In the genomic region with DNA sequence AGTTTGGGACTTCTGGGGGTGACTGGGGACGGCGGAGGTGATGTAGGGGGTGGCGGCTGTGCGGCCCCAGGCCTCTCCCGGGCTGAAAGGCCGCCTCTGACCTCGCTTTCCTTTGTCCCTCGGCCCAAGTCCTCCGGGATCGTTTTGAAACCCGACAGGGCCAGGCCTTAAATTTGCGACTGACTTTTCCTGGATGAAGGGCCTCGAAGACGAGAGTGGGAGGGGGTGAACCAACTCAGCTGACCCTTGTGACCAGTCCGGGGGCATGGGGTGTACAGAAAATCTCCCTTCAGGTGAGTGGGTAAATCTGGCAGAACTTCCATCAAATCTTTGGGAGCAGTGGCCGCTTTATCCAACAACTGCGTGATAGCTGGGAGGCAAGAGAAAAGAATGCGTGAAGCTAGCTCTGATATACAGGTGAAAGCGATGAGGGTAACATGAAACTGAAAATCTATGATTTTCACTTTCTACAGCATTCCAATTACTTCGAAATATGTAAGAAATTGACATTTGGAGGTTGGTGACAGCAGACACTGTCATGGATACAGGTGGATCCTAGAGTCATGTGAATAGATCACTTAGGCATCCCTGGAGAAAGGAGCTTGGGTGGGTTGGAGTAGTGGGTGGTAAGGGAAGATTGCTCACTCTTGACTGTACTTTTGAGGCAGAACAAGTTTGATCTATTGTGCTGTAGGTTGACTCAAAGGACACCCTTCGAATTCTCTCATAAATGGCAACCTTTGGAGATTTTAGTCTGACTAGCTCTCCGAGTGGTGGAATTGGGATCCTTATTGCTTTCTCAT, we compare ENCODE assay signal across 8 cellular contexts. TPM values are rescaled to one million over a fixed set of nuclear protein-coding genes. Genes with fewer than 3 reads are reported as not detected.
DNase-seq lines count a peak whose midpoint lies in the region; ATAC-seq lines count a peak whose summit lies in the region.

No MANE protein-coding gene starts in this region.

- no peaks in the 10 kb centered on the region for H3K9me3 Mint-ChIP-seq in T-helper 1 cell treated with Interleukin-12 subunit alpha and Interleukin-12 subunit beta and Interleukin-4 antibody, amounts not matched to agents 30 μg/mL and 1 μg/mL, for 36 hours
- H3K9me3 Mint-ChIP-seq in activated T-helper 1 cell treated with anti-CD3 and anti-CD28 coated beads, Interleukin-12 subunit alpha, Interleukin-12 subunit beta, Interleukin-2, Interleukin-4 antibody, amounts not matched to agents 30 ng/mL and 10 ng/mL and 1 ng/mL, durations not matched to agents 14 hours and 24 hours and 36 hours, result no peaks in the 10 kb centered on the region
- H3K9me3 Mint-ChIP-seq in stimulated activated naive B cell treated with anti-CD40 and anti-IgM and Interleukin-4, amounts not matched to agents 10 μg/mL and 1 μg/mL and 100 μg/mL, for 72 hours, result no peaks in the 10 kb centered on the region

- peaks cover 13% of the 10 kb centered on the region for H3K36me3 Mint-ChIP-seq in T-helper 1 cell treated with Interleukin-12 subunit alpha and Interleukin-12 subunit beta and Interleukin-4 antibody, amounts not matched to agents 30 μg/mL and 1 μg/mL, for 36 hours (ENCODE audit: low read depth)
- H3K36me3 Mint-ChIP-seq in activated T-helper 1 cell treated with anti-CD3 and anti-CD28 coated beads, Interleukin-12 subunit alpha, Interleukin-12 subunit beta, Interleukin-2, Interleukin-4 antibody, amounts not matched to agents 30 ng/mL and 10 ng/mL and 1 ng/mL, durations not matched to agents 14 hours and 24 hours and 36 hours (ENCODE audit: low read depth), result peaks cover 12% of the 10 kb centered on the region
- H3K36me3 Mint-ChIP-seq in stimulated activated naive B cell treated with anti-CD40 and anti-IgM and Interleukin-4, amounts not matched to agents 10 μg/mL and 1 μg/mL and 100 μg/mL, for 72 hours, result peaks cover 3 to 7% of the 10 kb centered on the region in 2 donors

- intact Hi-C loops in activated T-helper 1 cell treated with anti-CD3 and anti-CD28 coated beads, Interleukin-12 subunit alpha, Interleukin-12 subunit beta, Interleukin-2, Interleukin-4 antibody, amounts not matched to agents 30 ng/mL and 10 ng/mL and 1 ng/mL, durations not matched to agents 14 hours and 24 hours and 36 hours (cut with micrococcal nuclease), result loop anchor here (2.0 kb wide), 2 partner anchors 299 to 559 kb away; a partner anchor contains a TSS

- H3K36me3 ChIP-seq in iPS-15b (ENCODE audit: control insufficient read depth, insufficient read depth, low read length), result no peaks in the 10 kb centered on the region

- peak overlapping the region; percentile 89 for H3K9ac ChIP-seq in iPS-15b (ENCODE audit: low read depth, low read length)

- H3K4me1 Mint-ChIP-seq in T-helper 1 cell treated with Interleukin-12 subunit alpha and Interleukin-12 subunit beta and Interleukin-4 antibody, amounts not matched to agents 30 μg/mL and 1 μg/mL, for 36 hours (ENCODE audit: low read depth), result peaks cover 43% of the 10 kb centered on the region
- H3K4me1 Mint-ChIP-seq in activated T-helper 1 cell treated with anti-CD3 and anti-CD28 coated beads, Interleukin-12 subunit alpha, Interleukin-12 subunit beta, Interleukin-2, Interleukin-4 antibody, amounts not matched to agents 30 ng/mL and 10 ng/mL and 1 ng/mL, durations not matched to agents 14 hours and 24 hours and 36 hours (ENCODE audit: low read depth), result peaks cover 37% of the 10 kb centered on the region
- H3K4me1 Mint-ChIP-seq in stimulated activated naive B cell treated with anti-CD40 and anti-IgM and Interleukin-4, amounts not matched to agents 10 μg/mL and 1 μg/mL and 100 μg/mL, for 72 hours, result peaks cover 19 to 45% of the 10 kb centered on the region in 2 donors

- no peaks in the 10 kb centered on the region for H3K27me3 Mint-ChIP-seq in T-helper 1 cell treated with Interleukin-12 subunit alpha and Interleukin-12 subunit beta and Interleukin-4 antibody, amounts not matched to agents 30 μg/mL and 1 μg/mL, for 36 hours (ENCODE audit: low read depth)
- H3K27me3 Mint-ChIP-seq in activated T-helper 1 cell treated with anti-CD3 and anti-CD28 coated beads, Interleukin-12 subunit alpha, Interleukin-12 subunit beta, Interleukin-2, Interleukin-4 antibody, amounts not matched to agents 30 ng/mL and 10 ng/mL and 1 ng/mL, durations not matched to agents 14 hours and 24 hours and 36 hours (ENCODE audit: insufficient read depth), result no peaks in the 10 kb centered on the region
- H3K27me3 Mint-ChIP-seq in stimulated activated naive B cell treated with anti-CD40 and anti-IgM and Interleukin-4, amounts not matched to agents 10 μg/mL and 1 μg/mL and 100 μg/mL, for 72 hours, result peaks cover 0 to 5% of the 10 kb centered on the region in 2 donors

- H3K4me3 ChIP-seq in iPS-15b (ENCODE audit: low read depth, low read length), result peak overlapping the region; percentile 80

- H3K27ac Mint-ChIP-seq in T-helper 1 cell treated with Interleukin-12 subunit alpha and Interleukin-12 subunit beta and Interleukin-4 antibody, amounts not matched to agents 30 μg/mL and 1 μg/mL, for 36 hours, result peak overlapping the region; percentile 93
- peak overlapping the region; percentile 97 for H3K27ac Mint-ChIP-seq in activated T-helper 1 cell treated with anti-CD3 and anti-CD28 coated beads, Interleukin-12 subunit alpha, Interleukin-12 subunit beta, Interleukin-2, Interleukin-4 antibody, amounts not matched to agents 30 ng/mL and 10 ng/mL and 1 ng/mL, durations not matched to agents 14 hours and 24 hours and 36 hours
- H3K27ac Mint-ChIP-seq in stimulated activated naive B cell treated with anti-CD40 and anti-IgM and Interleukin-4, amounts not matched to agents 10 μg/mL and 1 μg/mL and 100 μg/mL, for 72 hours, result peak overlapping the region; percentile 99

- DNase-seq in T-helper 1 cell (no peak), DMS79 treated with DMSO at 0.1 percent for 48 hours (lab: John Stamatoyannopoulos, UW) (no peak), LoVo (ENCODE audit: low spot score) (no peak)
- no peak for DNase-seq in activated T-helper 1 cell treated with anti-CD3 and anti-CD28 coated beads, Interleukin-12 subunit alpha, Interleukin-12 subunit beta, Interleukin-2, Interleukin-4 antibody, amounts not matched to agents 30 ng/mL and 10 ng/mL and 1 ng/mL, durations not matched to agents 14 hours and 24 hours and 36 hours (ENCODE audit: low spot score)
- no peak for DNase-seq in stimulated activated naive B cell treated with anti-CD40 and anti-IgM and Interleukin-4, amounts not matched to agents 10 μg/mL and 1 μg/mL and 100 μg/mL, for 72 hours
- DNase-seq in activated effector memory CD4-positive, alpha-beta T cell treated with Interleukin-2 at 50 U/mL for 16 hours, result no peak

- no peaks in the 10 kb centered on the region for H3K9me3 ChIP-seq in iPS-15b (ENCODE audit: control insufficient read depth, insufficient read depth, low read length)

- H3K27me3 ChIP-seq in iPS-15b (ENCODE audit: control insufficient read depth, insufficient read depth, low read length), result no peaks in the 10 kb centered on the region

- peaks cover 23% of the 10 kb centered on the region for H3K4me1 ChIP-seq in iPS-15b (ENCODE audit: control insufficient read depth, insufficient read depth, low read length)

- H3K4me3 Mint-ChIP-seq in T-helper 1 cell treated with Interleukin-12 subunit alpha and Interleukin-12 subunit beta and Interleukin-4 antibody, amounts not matched to agents 30 μg/mL and 1 μg/mL, for 36 hours, result peak overlapping the region; percentile 97
- H3K4me3 Mint-ChIP-seq in activated T-helper 1 cell treated with anti-CD3 and anti-CD28 coated beads, Interleukin-12 subunit alpha, Interleukin-12 subunit beta, Interleukin-2, Interleukin-4 antibody, amounts not matched to agents 30 ng/mL and 10 ng/mL and 1 ng/mL, durations not matched to agents 14 hours and 24 hours and 36 hours, result peak overlapping the region; percentile 93
- H3K4me3 Mint-ChIP-seq in stimulated activated naive B cell treated with anti-CD40 and anti-IgM and Interleukin-4, amounts not matched to agents 10 μg/mL and 1 μg/mL and 100 μg/mL, for 72 hours, result peak overlapping the region; percentile 97 to 100

- no peak for ATAC-seq in stimulated activated naive B cell treated with anti-CD40 and anti-IgM and Interleukin-4, amounts not matched to agents 10 μg/mL and 1 μg/mL and 100 μg/mL, for 72 hours (replicated peaks)

RNA-seq across cellular contexts. Expression of a gene that starts 0.9 kb away (rescaled TPM):
- 63.8 and 64.1 TPM in 2 replicates for total RNA-seq in activated T-helper 1 cell treated with anti-CD3 and anti-CD28 coated beads, Interleukin-12 subunit alpha, Interleukin-12 subunit beta, Interleukin-2, Interleukin-4 antibody, amounts not matched to agents 30 ng/mL and 10 ng/mL and 1 ng/mL, durations not matched to agents 14 hours and 24 hours and 36 hours

RNA-seq across cellular contexts. Expression of a gene that starts 49.0 kb away (rescaled TPM):
- 41.5 and 43.7 TPM in 2 replicates for total RNA-seq in activated T-helper 1 cell treated with anti-CD3 and anti-CD28 coated beads, Interleukin-12 subunit alpha, Interleukin-12 subunit beta, Interleukin-2, Interleukin-4 antibody, amounts not matched to agents 30 ng/mL and 10 ng/mL and 1 ng/mL, durations not matched to agents 14 hours and 24 hours and 36 hours
